ENCODE assay signal across 13 cellular contexts in genomic region chr15:91865486-91865885, GRCh38. TPM values are rescaled to one million over a fixed set of nuclear protein-coding genes. Genes with fewer than 3 reads are reported as not detected.
DNase-seq lines count a peak whose midpoint lies in the region; ATAC-seq, FAIRE-seq and TF ChIP-seq lines count a peak whose summit lies in the region.
"Had no signal": no experiment of that assay in that cellular context is flagged by ENCODE, and none has a peak within 500 bp of the region (broad histone marks: within the 10 kb centered on the region; RNA-seq: fewer than 3 reads in every experiment).

No MANE protein-coding gene starts in this region.

- H4K20me1 ChIP-seq in smooth muscle cell (ENCODE audit: low read depth) = no peaks in the 10 kb centered on the region

- H3K4me3 ChIP-seq in smooth muscle cell (no peak overlapping the region), psoas muscle (no peak overlapping the region)
- H3K4me3 ChIP-seq: mucosa of descending colon, prostate gland had no signal

- no peak overlapping the region for H2AFZ ChIP-seq in smooth muscle cell (ENCODE audit: low read depth)

- intact Hi-C loops in psoas muscle (cut with DNase I) = no loop called here

- no peak for TF ChIP-seq CTCF in foreskin keratinocyte (conservative IDR thresholded peaks at IDR 0.05)
- no peak for TF ChIP-seq CTCF in smooth muscle cell (IDR thresholded peaks at IDR 0.05; ENCODE audit: borderline replicate concordance, insufficient read depth, poor library complexity, severe bottlenecking)
- TF ChIP-seq CTCF in psoas muscle (IDR thresholded peaks at IDR 0.05) = no peak

- H3K4me2 ChIP-seq in smooth muscle cell = no peak overlapping the region

- in situ Hi-C loops in Caki2 (cut with HindIII; ENCODE audit: low pct_unique_long_range_greater_than_20kb, low sequenced_read_pairs) = no loop called here

- no peaks in the 10 kb centered on the region for H3K9me3 ChIP-seq in smooth muscle cell (replicated peaks; ENCODE audit: low read depth)
- no peaks in the 10 kb centered on the region for H3K9me3 ChIP-seq in psoas muscle
- H3K9me3 ChIP-seq: mucosa of descending colon, prostate gland had no signal

- WGBS in smooth muscle cell (ENCODE audit: low lambda C conversion rate) = 87% methylated on average over 7 of the region's 7 CpGs
- WGBS in psoas muscle, 3 donors = 65 to 80% (median 68%) methylated on average over 7 of the region's 7 CpGs

- no peak for ATAC-seq in foreskin keratinocyte
- no peak for ATAC-seq in psoas muscle
- no peak for ATAC-seq in GM21576 (IDR thresholded peaks at IDR 0.05; ENCODE audit: unreplicated experiment)
- ATAC-seq: mucosa of descending colon had no signal

- peak; percentile 28 for DNase-seq in Caki2 (ENCODE audit: low read depth)
- DNase-seq in SK-N-DZ (ENCODE audit: low spot score) = peak; percentile 60
- DNase-seq in foreskin keratinocyte = no peak
- no peak for DNase-seq in smooth muscle cell (lab: John Stamatoyannopoulos, UW; ENCODE audit: unreplicated experiment)
- no peak for DNase-seq in GM12891 (ENCODE audit: insufficient read length, low spot score)
- DNase-seq in psoas muscle = no peak
- DNase-seq in GF-D8 (lab: John Stamatoyannopoulos, UW) = no peak
- DNase-seq: activated CD4-positive, alpha-beta T cell treated with anti-CD3 and anti-CD28 coated beads, Interleukin-2, amount 10 ng/mL, durations not matched to agents 7 days and 5 days; mucosa of descending colon had no signal

- no peak overlapping the region for H3K9ac ChIP-seq in smooth muscle cell (ENCODE audit: low read depth)

- H3K36me3 ChIP-seq in smooth muscle cell (ENCODE audit: low read depth) (no peaks in the 10 kb centered on the region), psoas muscle (ENCODE audit: insufficient read depth in 1 of 2, low read depth in 1 of 2) (no peaks in the 10 kb centered on the region)
- H3K36me3 ChIP-seq: prostate gland had no signal

- peak overlapping the region; percentile 92 for H3K27ac ChIP-seq in foreskin keratinocyte
- peak overlapping the region; percentile 59 for H3K27ac ChIP-seq in smooth muscle cell (ENCODE audit: low read depth)
- no peak overlapping the region for H3K27ac ChIP-seq in psoas muscle
- H3K27ac ChIP-seq: C4-2B had no signal

- TF ChIP-seq POLR2A in GM12891 (IDR thresholded peaks at IDR 0.05; ENCODE audit: low read depth, low read length) = no peak

- FAIRE-seq in GM12891 (lab: Jason Lieb, UNC) = no peak
- FAIRE-seq: endothelial cell of umbilical vein had no signal

- no peaks in the 10 kb centered on the region for H3K79me2 ChIP-seq in smooth muscle cell (ENCODE audit: low read depth)

- no peaks in the 10 kb centered on the region for H3K27me3 ChIP-seq in foreskin keratinocyte
- no peaks in the 10 kb centered on the region for H3K27me3 ChIP-seq in smooth muscle cell (ENCODE audit: low read depth)
- H3K27me3 ChIP-seq in psoas muscle (ENCODE audit: insufficient read depth in 3 of 3, low read length in 2 of 3) = no peaks in the 10 kb centered on the region

- H3K4me1 ChIP-seq in foreskin keratinocyte (peaks cover 20% of the 10 kb centered on the region), smooth muscle cell (ENCODE audit: low read depth) (peaks cover 4% of the 10 kb centered on the region), psoas muscle (peaks cover 49% of the 10 kb centered on the region)
- H3K4me1 ChIP-seq: prostate gland had no signal

- no peaks in the 10 kb centered on the region for H3F3A ChIP-seq in smooth muscle cell (ENCODE audit: low read depth)

TF ChIP-seq in GM12891, 5 proteins besides CTCF, POLR2A, EP300 and RAD21:
- TF ChIP-seq POU2F2 (IDR thresholded peaks at IDR 0.05; ENCODE audit: low read depth, low read length) (no peak), SPI1 (IDR thresholded peaks at IDR 0.05; ENCODE audit: low read depth, low read length) (no peak), TAF1 (IDR thresholded peaks at IDR 0.05; ENCODE audit: low read depth, low read length) (no peak), POLR2AphosphoS5 (IDR thresholded peaks at IDR 0.05; ENCODE audit: low read depth, low read length) (no peak), PAX5 (IDR thresholded peaks at IDR 0.05; ENCODE audit: insufficient read depth, low read length, severe bottlenecking) (no peak)

RNA-seq across cellular contexts. Expression of gene SLCO3A1, which starts 12.0 kb away (rescaled TPM):
- total RNA-seq in Caki2 (2014; rRNA removed; shearing (Covaris generic); ENCODE audit: low replicate concordance) = 12.8 and 23.4 TPM in 2 replicates
- polyA plus RNA-seq in SK-N-DZ (2014; cell fraction: cytosol; rRNA removed) = 7.2 and 11.4 TPM in 2 replicates
- polyA plus RNA-seq in SK-N-DZ (2014; cell fraction: nucleus; rRNA removed) = 19.2 and 23.3 TPM in 2 replicates
- 10.5 and 13.7 TPM in 2 replicates for total RNA-seq in foreskin keratinocyte
- polyA plus RNA-seq in foreskin keratinocyte = 15.3 and 16.6 TPM in 2 replicates
- 1.0 and 12.6 TPM in 2 replicates for total RNA-seq in smooth muscle cell
- 1.3 and 4.7 TPM in 2 replicates for polyA plus RNA-seq in smooth muscle cell
- not detected for polyA plus RNA-seq in GM12891 (2012; ENCODE audit: low read depth, missing spikeins)
- 1 to 10 TPM; 5.9 to 9.4 (median 9.4) TPM for total RNA-seq in psoas muscle
- 10 to 100 TPM in 1 of 3 donors, 1 to 10 TPM in 2; 3.5 to 10.3 (median 7.0) TPM for polyA plus RNA-seq in psoas muscle

Comparison
In these comparisons a context has a peak if more than half of its experiments do, and no peak if none do; other contexts are left out.
1. DNase-seq: peak in Caki2 (single experiment) and SK-N-DZ (single experiment); none in foreskin keratinocyte (0 of 2), smooth muscle cell (single experiment), GM12891 (single experiment), psoas muscle (0 of 2) and GF-D8 (single experiment).